In genomic region chr15:82468205-82468604, GRCh38 we compare ENCODE assay signal across 8 cellular contexts. TPM values are rescaled to one million over a fixed set of nuclear protein-coding genes. Genes with fewer than 3 reads are reported as not detected.
A peak's percentile ranks its signal among the peaks of the same experiment; 100 is the strongest.
DNase-seq lines count a peak whose midpoint lies in the region; ATAC-seq, FAIRE-seq and TF ChIP-seq lines count a peak whose summit lies in the region.
"Not testable (repeated sequence)": the region's sequence is repeated elsewhere in the genome, so short reads cannot be mapped to it uniquely, and the experiment has no call there.

No MANE protein-coding gene starts in this region.

- H3K36me3 Mint-ChIP-seq in activated CD4-positive, alpha-beta T cell treated with anti-CD3 and anti-CD28 coated beads, Interleukin-2, amount 10 ng/mL, durations not matched to agents 24 days and 14 days (ENCODE audit: low read depth): not testable (repeated sequence)

- not testable (repeated sequence) for BruUV-seq in HepG2 (replicated peaks; lab: Mats Ljungman, UMichigan)

- H3K79me2 ChIP-seq in HepG2 (ENCODE audit: insufficient read depth, low read length): not testable (repeated sequence)

- TF ChIP-seq EP300 in HepG2 (IDR thresholded peaks at IDR 0.05; ENCODE audit: low read depth in 2 of 2, low read length in 2 of 2); HepG2 (CRISPR knock-in tag; IDR thresholded peaks at IDR 0.05; ENCODE audit: borderline replicate concordance): not testable (repeated sequence)

- ATAC-seq in GM19463 (IDR thresholded peaks at IDR 0.05; ENCODE audit: unreplicated experiment): peak; percentile 99
- ATAC-seq in HG02642 (IDR thresholded peaks at IDR 0.05; ENCODE audit: poor library complexity, unreplicated experiment): peak; percentile 92
- peak; percentile 91 for ATAC-seq in HG03280 (IDR thresholded peaks at IDR 0.05; ENCODE audit: unreplicated experiment)
- peak; percentile 98 for ATAC-seq in HepG2

- H3K4me3 ChIP-seq in bronchial epithelial cell (ENCODE audit: low read depth, low read length); HepG2 (replicated peaks in 1 of 3; ENCODE audit: insufficient read depth in 1 of 3, low read depth in 2 of 3, low read length in 3 of 3): not testable (repeated sequence)

- POLR2A ChIA-PET in HepG2 (lab: Yijun Ruan, JAX): not testable (repeated sequence)

- H3K4me2 ChIP-seq in HepG2 (ENCODE audit: low read depth, low read length): not testable (repeated sequence)

- H3K9me3 Mint-ChIP-seq in activated CD4-positive, alpha-beta T cell treated with anti-CD3 and anti-CD28 coated beads, Interleukin-2, amount 10 ng/mL, durations not matched to agents 24 days and 14 days: not testable (repeated sequence)

- not testable (repeated sequence) for H2AFZ ChIP-seq in HepG2 (ENCODE audit: low read length)

- not testable (repeated sequence) for H3K36me3 ChIP-seq in bronchial epithelial cell (ENCODE audit: control insufficient read depth, insufficient read depth, low read length); HepG2 (replicated peaks in 1 of 2; ENCODE audit: control insufficient read depth in 1 of 2, insufficient read depth in 2 of 2, low read length in 2 of 2)

- not testable (repeated sequence) for H3K4me3 Mint-ChIP-seq in activated CD4-positive, alpha-beta T cell treated with anti-CD3 and anti-CD28 coated beads, Interleukin-2, amount 10 ng/mL, durations not matched to agents 24 days and 14 days

- H3K9ac ChIP-seq in HepG2 (ENCODE audit: insufficient read depth, low read depth, low read length): not testable (repeated sequence)

- not testable (repeated sequence) for H3K27ac Mint-ChIP-seq in activated CD4-positive, alpha-beta T cell treated with anti-CD3 and anti-CD28 coated beads, Interleukin-2, amount 10 ng/mL, durations not matched to agents 24 days and 14 days

- TF ChIP-seq RAD21 in HepG2 (CRISPR knock-in tag; IDR thresholded peaks at IDR 0.05): not testable (repeated sequence)

- H3K27ac ChIP-seq in HepG2 (ENCODE audit: extremely low read length, insufficient read depth, low read length): not testable (repeated sequence)

- intact Hi-C loops in activated CD4-positive, alpha-beta T cell treated with anti-CD3 and anti-CD28 coated beads, Interleukin-2, amount 10 ng/mL, durations not matched to agents 24 days and 14 days (cut with micrococcal nuclease); HepG2 (cut with micrococcal nuclease; ENCODE audit: unreplicated experiment): not testable (repeated sequence)

- not testable (repeated sequence) for TF ChIP-seq POLR2A in HepG2 (IDR thresholded peaks at IDR 0.05; ENCODE audit: insufficient read depth in 1 of 2, low read depth in 2 of 2, low read length in 2 of 2)

- not testable (repeated sequence) for H3K9me3 ChIP-seq in HepG2 (ENCODE audit: low read length)

- CTCF ChIA-PET in HepG2 (lab: Yijun Ruan, JAX; ENCODE audit: low intra/inter-chr PET ratio, low total read pairs): not testable (repeated sequence)

- H3K27me3 ChIP-seq in bronchial epithelial cell (ENCODE audit: control insufficient read depth, insufficient read depth, low read length); HepG2 (ENCODE audit: control insufficient read depth in 1 of 2, insufficient read depth in 2 of 2, low read length in 2 of 2): not testable (repeated sequence)

- H3K4me1 ChIP-seq in HepG2 (ENCODE audit: insufficient read depth, low read length): not testable (repeated sequence)

- peak; percentile 60 for DNase-seq in activated CD4-positive, alpha-beta T cell treated with anti-CD3 and anti-CD28 coated beads, Interleukin-2, amount 10 ng/mL, durations not matched to agents 24 days and 14 days
- DNase-seq in bronchial epithelial cell (ENCODE audit: low read depth); HepG2 (ENCODE audit: low spot score): not testable (repeated sequence)
- peak; percentile 36 for DNase-seq in stimulated activated CD8-positive, alpha-beta memory T cell treated with anti-CD3 and anti-CD28 coated beads, Interleukin-4, amount 100 ng/mL, for 48 hours

- in situ Hi-C loops in HepG2 (cut with HindIII; ENCODE audit: extremely low pct_ligation_motif_present, low pct_unique_long_range_greater_than_20kb): not testable (repeated sequence)

- H3K27me3 Mint-ChIP-seq in activated CD4-positive, alpha-beta T cell treated with anti-CD3 and anti-CD28 coated beads, Interleukin-2, amount 10 ng/mL, durations not matched to agents 24 days and 14 days: not testable (repeated sequence)

- not testable (repeated sequence) for H3K4me1 Mint-ChIP-seq in activated CD4-positive, alpha-beta T cell treated with anti-CD3 and anti-CD28 coated beads, Interleukin-2, amount 10 ng/mL, durations not matched to agents 24 days and 14 days

- peak; percentile 21; the same call in 2 of the 3 replicates for TF ChIP-seq CTCF in GM12872 (IDR thresholded peaks at IDR 0.05; ENCODE audit: insufficient read depth, low read depth, low read length)
- TF ChIP-seq CTCF in bronchial epithelial cell (IDR thresholded peaks at IDR 0.05; ENCODE audit: insufficient read depth, low read length, severe bottlenecking): peak; percentile 6
- not testable (repeated sequence) for TF ChIP-seq CTCF in HepG2 (CRISPR knock-in tag; IDR thresholded peaks at IDR 0.05)

- H4K20me1 ChIP-seq in HepG2 (ENCODE audit: insufficient read depth, low read length): not testable (repeated sequence)

- WGBS in HepG2 (ENCODE audit: low lambda C conversion rate): no CpG with 5 or more reads among the region's 11 CpGs

- FAIRE-seq in bronchial epithelial cell (lab: Jason Lieb, UNC); HepG2 (lab: Jason Lieb, UNC): not testable (repeated sequence)

TF ChIP-seq in HepG2, 621 proteins besides CTCF, POLR2A, EP300 and RAD21:
- TF ChIP-seq STAG1 (CRISPR knock-in tag; IDR thresholded peaks at IDR 0.05): peak; percentile 49

RNA-seq across cellular contexts. Expression of gene GOLGA6L9, which starts 38.6 kb away (rescaled TPM):
- total RNA-seq in activated CD4-positive, alpha-beta T cell treated with anti-CD3 and anti-CD28 coated beads, Interleukin-2, amount 10 ng/mL, durations not matched to agents 24 days and 14 days: 1.5 and 1.8 TPM in 2 replicates
- total RNA-seq in bronchial epithelial cell (3.4 and 7.9 TPM in 2 replicates), HepG2 (2016; rRNA removed; fragmentation: Illumina TruSeq; extraction: Trizol) (1.3 and 2.2 TPM in 2 replicates)
- 0.51 and 1.1 TPM in 2 replicates for total RNA-seq in HepG2 (2016; cell fraction: cytosol; rRNA removed; fragmentation: Illumina TruSeq; extraction: Trizol; ENCODE audit: low read depth)
- total RNA-seq in HepG2 (2016; cell fraction: insoluble cytoplasmic fraction; rRNA removed; fragmentation: Illumina TruSeq; extraction: Trizol): 1.2 and 2.1 TPM in 2 replicates
- 1.00 and 1.0 TPM in 2 replicates for total RNA-seq in HepG2 (2016; cell fraction: membrane; rRNA removed; fragmentation: Illumina TruSeq; extraction: Trizol)
- total RNA-seq in HepG2 (2016; cell fraction: nucleus; rRNA removed; fragmentation: Illumina TruSeq; extraction: Trizol): 5.5 and 6.0 TPM in 2 replicates
- polyA plus RNA-seq in HepG2 (2011; rRNA removed): 4.0 and 4.1 TPM in 2 replicates
- polyA plus RNA-seq in HepG2 (2011; cell fraction: cytosol; rRNA removed): 1.2 and 1.8 TPM in 2 replicates
- 8.9 and 10.5 TPM in 2 replicates for polyA plus RNA-seq in HepG2 (2011; cell fraction: nucleus; rRNA removed)
- polyA plus RNA-seq in HepG2 (2012): 4.8 and 5.4 TPM in 2 replicates
- 0.15 TPM in 2 replicates for polyA plus RNA-seq in HepG2 (2016; cell fraction: cytosol; fragmentation: Illumina TruSeq; extraction: Trizol; ENCODE audit: low read depth)
- 1.3 and 1.5 TPM in 2 replicates for polyA plus RNA-seq in HepG2 (2016; cell fraction: insoluble cytoplasmic fraction; fragmentation: Illumina TruSeq; extraction: Trizol; ENCODE audit: low read depth)
- 0.65 and 1.0 TPM in 2 replicates for polyA plus RNA-seq in HepG2 (2016; cell fraction: membrane; fragmentation: Illumina TruSeq; extraction: Trizol; ENCODE audit: low read depth)
- 21.4 and 23.2 TPM in 2 replicates for polyA plus RNA-seq in HepG2 (2016; cell fraction: nucleus; fragmentation: Illumina TruSeq; extraction: Trizol; ENCODE audit: insufficient read depth, low read depth)
- polyA minus RNA-seq in HepG2 (2011; rRNA and poly(A)+ RNA removed; ENCODE audit: low replicate concordance): 0.91 and 1.1 TPM in 2 replicates
- 0.40 and 0.79 TPM in 2 replicates for polyA minus RNA-seq in HepG2 (2011; cell fraction: cytosol; rRNA and poly(A)+ RNA removed)
- polyA minus RNA-seq in HepG2 (2011; cell fraction: nucleus; rRNA and poly(A)+ RNA removed): 6.4 and 6.7 TPM in 2 replicates
